Comparison of ENCODE assay signal across 26 cellular contexts in the genomic region with DNA sequence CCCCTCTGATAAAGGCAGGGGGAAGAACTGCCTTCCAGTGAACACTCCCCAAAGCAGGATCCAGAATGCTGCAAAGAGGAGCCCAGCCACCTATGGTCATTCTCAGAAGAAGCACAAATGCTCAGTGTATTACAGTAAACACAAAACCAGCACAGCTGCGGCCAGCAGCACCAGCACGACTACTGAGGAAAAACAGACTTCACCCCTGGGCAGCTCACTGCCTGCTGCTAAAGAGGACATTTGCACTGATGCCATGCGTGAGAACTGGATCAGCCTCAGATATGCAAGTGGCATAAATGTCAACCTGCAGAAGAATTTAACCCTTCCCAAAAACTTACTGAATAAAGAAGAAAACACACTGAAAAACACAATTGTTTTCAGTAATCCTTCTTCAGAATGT.
"Had no signal": no experiment of that assay in that cellular context is flagged by ENCODE, and none has a peak within 500 bp of the region (broad histone marks: within the 10 kb centered on the region; RNA-seq: fewer than 3 reads in every experiment).

No MANE protein-coding gene starts in this region.

- H3K36me3 ChIP-seq: cardiac muscle cell had no signal

- H3K27me3 ChIP-seq: cardiac muscle cell, dorsolateral prefrontal cortex, gastroesophageal sphincter, neutrophil, testis, transverse colon had no signal

- H3K4me1 ChIP-seq: gastroesophageal sphincter, testis, transverse colon had no signal

- H3K27ac ChIP-seq: cardiac muscle cell, coronary artery, gastroesophageal sphincter, neutrophil, testis, transverse colon, VCaP had no signal

- FAIRE-seq: TTC549 had no signal

- ATAC-seq: gastroesophageal sphincter, left lobe of liver, mucosa of descending colon had no signal

- H3K4me1 Mint-ChIP-seq: nephron had no signal

- H3K4me3 ChIP-seq: cardiac muscle cell, coronary artery, dorsolateral prefrontal cortex, gastroesophageal sphincter, lung, mucosa of descending colon, smooth muscle cell, testis, transverse colon had no signal

- H3K9me3 ChIP-seq: gastroesophageal sphincter, mucosa of descending colon, neutrophil, testis, transverse colon had no signal

- H3K9me3 Mint-ChIP-seq: activated CD4-positive, alpha-beta memory T cell treated with anti-CD3 and anti-CD28 coated beads for 36 hours; activated T-cell treated with anti-CD3 and anti-CD28 coated beads, Interleukin-2, amount 50 U/mL, for 4 hours; activated T-helper 17 cell treated with anti-CD3 and anti-CD28 coated beads, Interleukin-2, amount 50 U/mL, for 72 hours; nephron; T-helper 1 cell treated with Interleukin-12 subunit alpha and Interleukin-12 subunit beta and Interleukin-4 antibody, amounts not matched to agents 30 μg/mL and 1 μg/mL, for 36 hours had no signal

- DNase-seq: activated CD4-positive, alpha-beta T cell treated with anti-CD3 and anti-CD28 coated beads for 4 hours; activated CD8-positive, alpha-beta memory T cell treated with anti-CD3 and anti-CD28 coated beads, Interleukin-2, amount 50 U/mL, for 4 hours; activated gamma-delta T cell treated with Interleukin-2 at 50 U/mL for 16 hours; activated T-cell treated with anti-CD3 and anti-CD28 coated beads, Interleukin-2, amount 50 U/mL, for 4 hours; dorsolateral prefrontal cortex; effector memory CD4-positive, alpha-beta T cell; erythroblast; mucosa of descending colon; stimulated activated naive B cell treated with anti-CD40 and anti-IgM and Interleukin-4, amounts not matched to agents 10 μg/mL and 1 μg/mL and 100 μg/mL, for 72 hours; SW 1271; T-helper 9 cell; testis; transverse colon had no signal

- H3K4me3 Mint-ChIP-seq: activated CD4-positive, alpha-beta memory T cell treated with anti-CD3 and anti-CD28 coated beads for 36 hours; activated T-cell treated with anti-CD3 and anti-CD28 coated beads, Interleukin-2, amount 50 U/mL, for 4 hours; activated T-helper 17 cell treated with anti-CD3 and anti-CD28 coated beads, Interleukin-2, amount 50 U/mL, for 72 hours; nephron; stimulated activated naive B cell treated with anti-CD40 and anti-IgM and Interleukin-4, amounts not matched to agents 10 μg/mL and 1 μg/mL and 100 μg/mL, for 72 hours; T-helper 1 cell treated with Interleukin-12 subunit alpha and Interleukin-12 subunit beta and Interleukin-4 antibody, amounts not matched to agents 30 μg/mL and 1 μg/mL, for 36 hours had no signal

- H3K27ac Mint-ChIP-seq: activated CD4-positive, alpha-beta memory T cell treated with anti-CD3 and anti-CD28 coated beads for 36 hours; activated T-helper 17 cell treated with anti-CD3 and anti-CD28 coated beads, Interleukin-2, amount 50 U/mL, for 72 hours; nephron; stimulated activated naive B cell treated with anti-CD40 and anti-IgM and Interleukin-4, amounts not matched to agents 10 μg/mL and 1 μg/mL and 100 μg/mL, for 72 hours; T-helper 1 cell treated with Interleukin-12 subunit alpha and Interleukin-12 subunit beta and Interleukin-4 antibody, amounts not matched to agents 30 μg/mL and 1 μg/mL, for 36 hours had no signal

- H3K27me3 Mint-ChIP-seq: activated CD4-positive, alpha-beta memory T cell treated with anti-CD3 and anti-CD28 coated beads for 36 hours; activated T-helper 17 cell treated with anti-CD3 and anti-CD28 coated beads, Interleukin-2, amount 50 U/mL, for 72 hours; stimulated activated naive B cell treated with anti-CD40 and anti-IgM and Interleukin-4, amounts not matched to agents 10 μg/mL and 1 μg/mL and 100 μg/mL, for 72 hours had no signal

- H3K4me2 ChIP-seq: smooth muscle cell had no signal
